ENCODE assay signal across 28 cellular contexts in genomic region chr10:33209777-33210176, GRCh38.
"Had no signal": no experiment of that assay in that cellular context is flagged by ENCODE, and none has a peak within 500 bp of the region (broad histone marks: within the 10 kb centered on the region; RNA-seq: fewer than 3 reads in every experiment).

No MANE protein-coding gene starts in this region.

- H3K4me3 ChIP-seq: SK-N-MC had no signal

- H3K27ac ChIP-seq: SK-N-MC had no signal

- DNase-seq: activated B cell treated with CpG ODN at 0.5 μM for 24 hours; activated CD4-positive, alpha-beta memory T cell treated with anti-CD3 and anti-CD28 coated beads, Interleukin-2, amount 10 ng/mL, durations not matched to agents 7 days and 5 days; activated CD4-positive, alpha-beta T cell treated with anti-CD3 and anti-CD28 coated beads for 1 hour; activated CD4-positive, alpha-beta T cell treated with anti-CD3 and anti-CD28 coated beads, Interleukin-2, amount 50 U/mL, for 1 hour; activated gamma-delta T cell; activated naive CD4-positive, alpha-beta T cell treated with anti-CD3 and anti-CD28 coated beads for 36 hours; activated T-cell treated with anti-CD3 and anti-CD28 coated beads for 4 hours; activated T-cell treated with anti-CD3 and anti-CD28 coated beads, Interleukin-2, amount 50 U/mL, for 48 hours; amygdala; cerebellar nuclear complex; Kasumi-1; MV-4-11; NCI-H1092 treated with DMSO at 0.1 percent for 48 hours; NCI-H1417 treated with DMSO at 0.1 percent for 48 hours; NCI-H1694; NCI-H2029; NCI-H2107; NCI-H2171 treated with DMSO at 0.1 percent for 48 hours; NCI-H345; NCI-H510A; NCI-H526 treated with DMSO at 0.1 percent for 48 hours; NK-92 treated with Interleukin-12 subunit alpha and Interleukin-12 subunit beta, amount 100 ng/mL, for 24 hours; OCI-M1; T-cell; T-helper 2 cell; T1000 had no signal

- ATAC-seq: activated T-helper 17 cell treated with anti-CD3 and anti-CD28 coated beads, Interleukin-2, amount 50 U/mL, for 72 hours; T-cell had no signal
